13 cellular contexts compared by ENCODE assay signal in the genomic region with DNA sequence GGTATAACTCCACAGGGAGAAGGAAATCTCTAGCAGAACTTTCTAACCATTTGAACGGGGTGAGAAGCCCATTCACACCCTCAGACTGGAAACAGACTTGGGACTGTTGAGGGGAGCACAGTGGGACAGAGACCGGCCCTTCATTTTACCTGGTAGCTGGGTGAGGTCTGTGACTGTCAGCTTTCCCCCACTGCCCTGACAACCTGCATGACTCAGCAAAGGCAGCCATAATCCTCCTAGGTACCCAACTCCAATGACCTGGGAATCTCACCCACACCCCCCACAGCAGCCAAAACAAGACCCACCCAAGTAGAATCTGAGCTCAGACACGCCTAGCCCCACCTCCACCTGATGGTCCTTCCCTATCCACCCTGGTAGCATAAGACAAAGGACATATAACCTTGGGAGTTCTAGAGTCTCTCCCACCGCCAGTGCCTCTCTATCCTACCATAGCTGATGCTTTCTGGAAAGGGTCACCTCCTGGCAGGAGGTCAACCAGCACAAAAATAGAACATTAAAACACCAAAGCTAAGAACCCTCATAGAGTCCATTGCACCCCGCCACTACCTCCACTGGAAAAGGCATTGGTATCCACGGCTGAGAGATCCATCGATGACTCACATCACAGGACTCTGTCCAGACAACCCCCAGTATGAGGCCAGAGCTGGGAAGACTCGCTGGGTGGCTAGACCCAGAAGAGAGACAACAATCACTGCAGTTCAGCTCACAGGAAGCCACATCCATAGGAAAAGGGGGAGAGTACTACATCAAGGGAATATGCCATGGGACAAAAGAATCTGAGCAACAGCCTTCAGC. TPM values are rescaled to one million over a fixed set of nuclear protein-coding genes. Genes with fewer than 3 reads are reported as not detected.
DNase-seq lines count a peak whose midpoint lies in the region; ATAC-seq, FAIRE-seq and TF ChIP-seq lines count a peak whose summit lies in the region.
"Had no signal": no experiment of that assay in that cellular context is flagged by ENCODE, and none has a peak within 500 bp of the region (broad histone marks: within the 10 kb centered on the region; RNA-seq: fewer than 3 reads in every experiment).

No MANE protein-coding gene starts in this region.

- H3K4me2 ChIP-seq in K562 (ENCODE audit: insufficient read depth, low read length), result 0 out of 2 replicates have a peak overlapping the region, but pooled peaks have one; percentile 25

- H3K9me1 ChIP-seq in K562 (ENCODE audit: control insufficient read depth, insufficient read depth, low read length), result no peaks in the 10 kb centered on the region

- POLR2A ChIA-PET in K562 (lab: Yijun Ruan, JAX), result interaction anchor here (0.8 to 1.4 kb wide), 2 partner anchors 17 to 19 kb away, joined by 3 read pairs; no protein-coding TSS in a partner anchor

- CTCF ChIA-PET in K562 (lab: Yijun Ruan, JAX; ENCODE audit: low intra/inter-chr PET ratio), result no interaction called here

- no peak overlapping the region for H2AFZ ChIP-seq in K562 (ENCODE audit: low read depth, low read length)

- BruUV-seq in K562 (replicated peaks; lab: Mats Ljungman, UMichigan), result no TSS peak

- TF ChIP-seq POLR2A in K562 (conservative IDR thresholded peaks at IDR 0.05), result no peak

- H3K4me3 ChIP-seq in BE2C (ENCODE audit: low read depth, low read length) (no peak overlapping the region), K562 (no peak overlapping the region), kidney epithelial cell (ENCODE audit: low read depth, low read length) (no peak overlapping the region)
- H3K4me3 ChIP-seq: ovary, tibial artery had no signal

- H3K9ac ChIP-seq in K562 (ENCODE audit: insufficient read depth in 1 of 2, low read depth in 2 of 2, low read length in 2 of 2), result peak overlapping the region in 1 of 2 experiments; percentile 48; a peak in 1 of 4 replicates

- no peaks in the 10 kb centered on the region for H4K20me1 ChIP-seq in K562 (replicated peaks; ENCODE audit: control insufficient read depth, insufficient read depth, low read length)

- H3K4me1 ChIP-seq in BE2C, result no peaks in the 10 kb centered on the region; the same call in 1 of the 2 replicates
- H3K4me1 ChIP-seq in K562 (replicated peaks in 1 of 2; ENCODE audit: control insufficient read depth in 2 of 2, insufficient read depth in 2 of 2, low read length in 2 of 2), result peaks cover 5 to 11% of the 10 kb centered on the region in 2 experiments; a peak in 3 of 5 replicates

- ATAC-seq in K562 (peak; percentile 86), HG03025 (IDR thresholded peaks at IDR 0.05; ENCODE audit: low FRiP score, unreplicated experiment) (no peak), omental fat pad (ENCODE audit: low FRiP score) (no peak), GM21390 (IDR thresholded peaks at IDR 0.05; ENCODE audit: unreplicated experiment) (no peak)

- peaks cover 36% of the 10 kb centered on the region for H3K79me2 ChIP-seq in K562 (ENCODE audit: control insufficient read depth, insufficient read depth, low read length)

- FAIRE-seq in K562 (lab: Jason Lieb, UNC) (peak; percentile 35), D721Med (lab: Jason Lieb, UNC) (no peak)
- FAIRE-seq: colon had no signal

- TF ChIP-seq EP300 in K562 (IDR thresholded peaks at IDR 0.05; ENCODE audit: low read length), result no peak

- TF ChIP-seq CTCF in BE2C (IDR thresholded peaks at IDR 0.05; ENCODE audit: low read depth, low read length) (no peak), K562 (IDR thresholded peaks at IDR 0.05 in 2 of 3, conservative IDR thresholded peaks at IDR 0.05 in 1 of 3; ENCODE audit: insufficient read depth in 2 of 3, low read depth in 1 of 3, low read length in 3 of 3) (no peak), kidney epithelial cell (IDR thresholded peaks at IDR 0.05; ENCODE audit: insufficient read depth, low read length, poor library complexity, severe bottlenecking) (no peak), D721Med (IDR thresholded peaks at IDR 0.05; ENCODE audit: insufficient read depth, missing control alignments) (no peak), omental fat pad (IDR thresholded peaks at IDR 0.05) (no peak)

- H3K9me3 ChIP-seq in BE2C (no peaks in the 10 kb centered on the region), K562 (replicated peaks; ENCODE audit: control insufficient read depth, insufficient read depth, low read depth, low read length) (no peaks in the 10 kb centered on the region)
- H3K9me3 ChIP-seq: tibial artery had no signal

- H3K36me3 ChIP-seq in BE2C (no peaks in the 10 kb centered on the region), K562 (ENCODE audit: control insufficient read depth, insufficient read depth, low read length) (peaks cover 7% of the 10 kb centered on the region; the same call in 2 of the 3 replicates), kidney epithelial cell (ENCODE audit: control insufficient read depth, insufficient read depth, low read length) (no peaks in the 10 kb centered on the region)
- H3K36me3 ChIP-seq: ovary had no signal

- 31% methylated on average over 7 of the region's 8 CpGs for WGBS in K562 (ENCODE audit: insufficient coverage, low coverage, missing lambda C conversion rate)

- H3K27ac ChIP-seq in K562 (ENCODE audit: extremely low read depth, low read depth, low read length), result peak overlapping the region; percentile 44; the same call in 1 of the 3 replicates
- H3K27ac ChIP-seq: ovary, tibial artery had no signal

- H3K27me3 ChIP-seq in BE2C, result no peaks in the 10 kb centered on the region
- no peaks in the 10 kb centered on the region for H3K27me3 ChIP-seq in K562 (ENCODE audit: control insufficient read depth in 2 of 2, insufficient read depth in 2 of 2, low read length in 2 of 2)
- no peaks in the 10 kb centered on the region for H3K27me3 ChIP-seq in kidney epithelial cell (ENCODE audit: control insufficient read depth, insufficient read depth, low read length)
- H3K27me3 ChIP-seq: ovary, tibial artery had no signal

- TF ChIP-seq RAD21 in K562 (CRISPR knock-in tag; conservative IDR thresholded peaks at IDR 0.05 in 1 of 2, IDR thresholded peaks at IDR 0.05 in 1 of 2), result no peak

- in situ Hi-C loops in K562 (cut with MboI), result no loop called here

- DNase-seq in BE2C (peak; percentile 22), HK-2 (ENCODE audit: unreplicated experiment) (peak; percentile 66), K562 (ENCODE audit: extremely low read depth in 1 of 4, low spot score in 3 of 4) (peak in 3 of 4 experiments; percentile 16 to 54 (median 29)), kidney epithelial cell (ENCODE audit: low read depth) (peak; percentile 18), D721Med (ENCODE audit: insufficient read length, low spot score) (no peak), omental fat pad (ENCODE audit: low spot score) (no peak)
- DNase-seq: activated CD8-positive, alpha-beta memory T cell treated with anti-CD3 and anti-CD28 coated beads for 24 hours; Karpas-422; ovary; tibial artery had no signal

- intact Hi-C loops in K562 (cut with micrococcal nuclease), result no loop called here

TF ChIP-seq in K562, 482 proteins besides CTCF, POLR2A, EP300 and RAD21 (continues in another document):
- no peak for TF ChIP-seq ZNF324 (CRISPR knock-in tag; IDR thresholded peaks at IDR 0.05)
- TF ChIP-seq MAFK (IDR thresholded peaks at IDR 0.05; ENCODE audit: low read length), result peak; percentile 57
- TF ChIP-seq FOS (IDR thresholded peaks at IDR 0.05; ENCODE audit: extremely low read depth, insufficient read length), result no peak
- no peak for TF ChIP-seq ZNF444 (CRISPR knock-in tag; IDR thresholded peaks at IDR 0.05)
- TF ChIP-seq, protein P1, sequence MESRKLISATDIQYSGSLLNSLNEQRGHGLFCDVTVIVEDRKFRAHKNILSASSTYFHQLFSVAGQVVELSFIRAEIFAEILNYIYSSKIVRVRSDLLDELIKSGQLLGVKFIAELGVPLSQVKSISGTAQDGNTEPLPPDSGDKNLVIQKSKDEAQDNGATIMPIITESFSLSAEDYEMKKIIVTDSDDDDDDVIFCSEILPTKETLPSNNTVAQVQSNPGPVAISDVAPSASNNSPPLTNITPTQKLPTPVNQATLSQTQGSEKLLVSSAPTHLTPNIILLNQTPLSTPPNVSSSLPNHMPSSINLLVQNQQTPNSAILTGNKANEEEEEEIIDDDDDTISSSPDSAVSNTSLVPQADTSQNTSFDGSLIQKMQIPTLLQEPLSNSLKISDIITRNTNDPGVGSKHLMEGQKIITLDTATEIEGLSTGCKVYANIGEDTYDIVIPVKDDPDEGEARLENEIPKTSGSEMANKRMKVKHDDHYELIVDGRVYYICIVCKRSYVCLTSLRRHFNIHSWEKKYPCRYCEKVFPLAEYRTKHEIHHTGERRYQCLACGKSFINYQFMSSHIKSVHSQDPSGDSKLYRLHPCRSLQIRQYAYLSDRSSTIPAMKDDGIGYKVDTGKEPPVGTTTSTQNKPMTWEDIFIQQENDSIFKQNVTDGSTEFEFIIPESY (CRISPR knock-in tag; IDR thresholded peaks at IDR 0.05), result no peak
- no peak for TF ChIP-seq NFIC (IDR thresholded peaks at IDR 0.05)
- no peak for TF ChIP-seq DNMT1 (IDR thresholded peaks at IDR 0.05)
- TF ChIP-seq GTF2F1 (IDR thresholded peaks at IDR 0.05; ENCODE audit: low read depth, low read length), result no peak
- peak; percentile 82 for TF ChIP-seq MAFG (tag; conservative IDR thresholded peaks at IDR 0.05)
- no peak for TF ChIP-seq MXI1 (IDR thresholded peaks at IDR 0.05; ENCODE audit: low read depth, low read length)
- TF ChIP-seq RNF2 (IDR thresholded peaks at IDR 0.05), result no peak
- TF ChIP-seq MAFF (IDR thresholded peaks at IDR 0.05; ENCODE audit: low read length), result peak; percentile 62; the same call in 1 of the 2 replicates

RNA-seq across cellular contexts. Expression of gene SENP7, which starts 28.0 kb away (rescaled TPM):
- 4.4 TPM for polyA plus RNA-seq in BE2C (2012; ENCODE audit: insufficient read depth, insufficient read length, low read depth)
- total RNA-seq in K562 (2011; cell fraction: chromatin; rRNA removed; ENCODE audit: low replicate concordance), result 29.4 and 103 TPM in 2 replicates
- 12.0 and 19.1 TPM in 2 replicates for total RNA-seq in K562 (2011; cell fraction: nucleolus; rRNA removed)
- 41.1 and 61.4 TPM in 2 replicates for total RNA-seq in K562 (2011; cell fraction: nucleoplasm; rRNA removed)
- total RNA-seq in K562 (2014; rRNA removed) (7.0 and 8.7 TPM in 2 replicates), K562 (2014; rRNA removed; fragmentation: Illumina TruSeq; extraction: Trizol) (21.9 and 22.4 TPM in 2 replicates), K562 (2015; rRNA removed; fragmentation: Illumina TruSeq; extraction: Trizol) (18.8 and 21.7 TPM in 2 replicates), K562 (2021) (10.7 and 13.6 TPM in 2 replicates), kidney epithelial cell (11.9 and 15.6 TPM in 2 replicates), omental fat pad (10 to 100 TPM in 3 of 4 donors, 1 to 10 TPM in 1; 8.8 to 52.5 (median 15.1) TPM)
- polyA plus RNA-seq in K562 (2011; rRNA removed) (19.2 and 20.0 TPM in 2 replicates), K562 (2014; fragmentation: Illumina TruSeq; extraction: Trizol) (10.8 and 13.9 TPM in 2 replicates), K562 (2014; fragmentation: Nextera tagmentation; extraction: Ambion mirVana) (1 to 10 TPM; 4.1 to 8.3 TPM), K562 (2014; rRNA removed) (9.5 and 10.5 TPM in 2 replicates)
- 1.4 and 4.2 TPM in 2 replicates for polyA plus RNA-seq in K562 (2011; cell fraction: cytosol; rRNA removed)
- polyA plus RNA-seq in K562 (2011; cell fraction: nucleus; rRNA removed), result 25.2 and 41.2 TPM in 2 replicates
- 7.6 and 12.3 TPM in 2 replicates for polyA plus RNA-seq in K562 (2012)
- polyA minus RNA-seq in K562 (2011; rRNA and poly(A)+ RNA removed), result 40.7 and 57.5 TPM in 2 replicates
- polyA minus RNA-seq in K562 (2011; cell fraction: cytosol; rRNA and poly(A)+ RNA removed), result 7.2 and 7.6 TPM in 2 replicates
- polyA minus RNA-seq in K562 (2011; cell fraction: nucleus; rRNA and poly(A)+ RNA removed), result 33.8 and 67.3 TPM in 2 replicates

Comparison
In these comparisons a context has a peak if more than half of its experiments do, and no peak if none do; other contexts are left out.
1. DNase-seq: peak in BE2C (single experiment), HK-2 (single experiment), K562 (3 of 4) and kidney epithelial cell (single experiment); none in D721Med (single experiment) and omental fat pad (single experiment).